In genomic region chr5:73201547-73202513, GRCh38 we compare ENCODE assay signal across 9 cellular contexts. TPM values are rescaled to one million over a fixed set of nuclear protein-coding genes. Genes with fewer than 3 reads are reported as not detected.
A peak's percentile ranks its signal among the peaks of the same experiment; 100 is the strongest.
DNase-seq lines count a peak whose midpoint lies in the region; ATAC-seq lines count a peak whose summit lies in the region.
"Had no signal": no experiment of that assay in that cellular context is flagged by ENCODE, and none has a peak within 500 bp of the region (broad histone marks: within the 10 kb centered on the region; RNA-seq: fewer than 3 reads in every experiment).

No MANE protein-coding gene starts in this region.

- DNase-seq in EL (peak; percentile 68), NOMO-1 treated with dmso at 0.1 percent for 144 hours (lab: John Stamatoyannopoulos, UW; ENCODE audit: unreplicated experiment) (peak; percentile 36), epidermal melanocyte (ENCODE audit: insufficient read length, low spot score) (peak; percentile 41), mucosa of gallbladder (ENCODE audit: low spot score) (peak; percentile 86)
- DNase-seq in activated CD8-positive, alpha-beta memory T cell treated with anti-CD3 and anti-CD28 coated beads, Interleukin-2, amount 10 ng/mL, durations not matched to agents 7 days and 5 days: peak; percentile 73
- peak; percentile 51 for DNase-seq in stimulated activated CD8-positive, alpha-beta memory T cell treated with anti-CD3 and anti-CD28 coated beads, Interleukin-7, amount 100 ng/mL, for 24 hours (ENCODE audit: low read depth)

- peaks cover 53% of the 10 kb centered on the region for H3K27me3 Mint-ChIP-seq in activated CD8-positive, alpha-beta memory T cell treated with anti-CD3 and anti-CD28 coated beads, Interleukin-2, amount 10 ng/mL, durations not matched to agents 7 days and 5 days

- no peak overlapping the region for H3K27ac Mint-ChIP-seq in activated CD8-positive, alpha-beta memory T cell treated with anti-CD3 and anti-CD28 coated beads, Interleukin-2, amount 10 ng/mL, durations not matched to agents 7 days and 5 days
- H3K27ac Mint-ChIP-seq: activated naive CD8-positive, alpha-beta T cell had no signal

- H3K9me3 Mint-ChIP-seq in activated CD8-positive, alpha-beta memory T cell treated with anti-CD3 and anti-CD28 coated beads, Interleukin-2, amount 10 ng/mL, durations not matched to agents 7 days and 5 days (ENCODE audit: low read depth): no peaks in the 10 kb centered on the region

- H3K4me1 Mint-ChIP-seq in activated CD8-positive, alpha-beta memory T cell treated with anti-CD3 and anti-CD28 coated beads, Interleukin-2, amount 10 ng/mL, durations not matched to agents 7 days and 5 days: peaks cover 3% of the 10 kb centered on the region

- peak; percentile 72 for ATAC-seq in HG02763 (IDR thresholded peaks at IDR 0.05; ENCODE audit: unreplicated experiment)
- peak; percentile 92 for ATAC-seq in activated CD8-positive, alpha-beta memory T cell treated with anti-CD3 and anti-CD28 coated beads, Interleukin-2, amount 10 ng/mL, durations not matched to agents 7 days and 5 days
- ATAC-seq in GM18520 (IDR thresholded peaks at IDR 0.05; ENCODE audit: unreplicated experiment): no peak

- CTCF ChIA-PET in activated CD8-positive, alpha-beta memory T cell treated with anti-CD3 and anti-CD28 coated beads, Interleukin-2, amount 10 ng/mL, durations not matched to agents 7 days and 5 days (lab: Charles Lee): interaction anchor here (0.7 to 3.8 kb wide), 13 partner anchors 9 to 836 kb away, joined by 3 to 17 read pairs (median 4); partner anchors contain the start of genes FCHO2 and FOXD1

- no peaks in the 10 kb centered on the region for H3K36me3 Mint-ChIP-seq in activated CD8-positive, alpha-beta memory T cell treated with anti-CD3 and anti-CD28 coated beads, Interleukin-2, amount 10 ng/mL, durations not matched to agents 7 days and 5 days
- H3K36me3 Mint-ChIP-seq: activated naive CD8-positive, alpha-beta T cell had no signal

- no peak overlapping the region for H3K4me3 Mint-ChIP-seq in activated CD8-positive, alpha-beta memory T cell treated with anti-CD3 and anti-CD28 coated beads, Interleukin-2, amount 10 ng/mL, durations not matched to agents 7 days and 5 days
- H3K4me3 Mint-ChIP-seq: activated naive CD8-positive, alpha-beta T cell had no signal

RNA-seq across cellular contexts. Expression of gene TMEM174, which starts 28.8 kb away (rescaled TPM):
- not detected for total RNA-seq in activated CD8-positive, alpha-beta memory T cell treated with anti-CD3 and anti-CD28 coated beads, Interleukin-2, amount 10 ng/mL, durations not matched to agents 7 days and 5 days
- not detected for total RNA-seq in mucosa of gallbladder

Comparison
In these comparisons a context has a peak if more than half of its experiments do, and no peak if none do; other contexts are left out.
1. DNase-seq: peak in every context shown above with its lines; median percentile 86 in mucosa of gallbladder; 73 in activated CD8-positive, alpha-beta memory T cell treated with anti-CD3 and anti-CD28 coated beads, Interleukin-2, amount 10 ng/mL, durations not matched to agents 7 days and 5 days; 68 in EL; 51 in stimulated activated CD8-positive, alpha-beta memory T cell treated with anti-CD3 and anti-CD28 coated beads, Interleukin-7, amount 100 ng/mL, for 24 hours; 41 in epidermal melanocyte; 36 in NOMO-1 treated with dmso at 0.1 percent for 144 hours.